In genomic region chr1:207803678-207804077, GRCh38 we compare ENCODE assay signal across 24 cellular contexts. TPM values are rescaled to one million over a fixed set of nuclear protein-coding genes. Genes with fewer than 3 reads are reported as not detected.
A peak's percentile ranks its signal among the peaks of the same experiment; 100 is the strongest.
DNase-seq lines count a peak whose midpoint lies in the region; ATAC-seq and TF ChIP-seq lines count a peak whose summit lies in the region.
"Had no signal": no experiment of that assay in that cellular context is flagged by ENCODE, and none has a peak within 500 bp of the region (broad histone marks: within the 10 kb centered on the region; RNA-seq: fewer than 3 reads in every experiment).

No MANE protein-coding gene starts in this region.

- H3K4me3 ChIP-seq in heart left ventricle (no peak overlapping the region), breast epithelium (no peak overlapping the region), lung (no peak overlapping the region), stomach smooth muscle (ENCODE audit: low read length in 2 of 2) (no peak overlapping the region)
- H3K4me3 ChIP-seq: GM23338, thyroid gland had no signal

- no peak for DNase-seq in heart left ventricle
- no peak for DNase-seq in left cardiac atrium
- no peak for DNase-seq in breast epithelium (ENCODE audit: low spot score in 2 of 2)
- DNase-seq in lung (ENCODE audit: low spot score), result peak; percentile 26
- DNase-seq in NCI-H1930 (lab: John Stamatoyannopoulos, UW), result no peak
- no peak for DNase-seq in NCI-H345 treated with DMSO at 0.1 percent for 48 hours (lab: John Stamatoyannopoulos, UW; ENCODE audit: unreplicated experiment)
- DNase-seq: C1 segment of cervical spinal cord; DND-41; effector CD4-positive, alpha-beta T cell; KBM-7; NCI-H1436 treated with DMSO at 0.1 percent for 48 hours; NCI-H2171 treated with DMSO at 0.1 percent for 48 hours; NCI-H526; occipital lobe; RPMI8226; SK-N-SH; stimulated activated CD4-positive, alpha-beta T cell treated with anti-CD3 and anti-CD28 coated beads, Interleukin-4, amount 100 ng/mL, for 1 hour; stimulated activated naive CD4-positive, alpha-beta T cell; T-helper 2 cell had no signal

- H3K27ac ChIP-seq in heart left ventricle (peak overlapping the region in 9 of 12 donors; percentile 33 to 98 (median 81)), breast epithelium (peak overlapping the region; percentile 2 to 15), lung (ENCODE audit: low read depth in 1 of 2, low read length in 1 of 2) (peak overlapping the region in 1 of 2 donors; percentile 72), stomach smooth muscle (ENCODE audit: low read length) (peak overlapping the region; percentile 37)
- H3K27ac ChIP-seq: epithelial cell of prostate had no signal

- TF ChIP-seq POLR2A in heart left ventricle (IDR thresholded peaks at IDR 0.05) (peak in 1 of 2 donors; percentile 27), breast epithelium (IDR thresholded peaks at IDR 0.05) (no peak)

- H3K9ac ChIP-seq in stomach smooth muscle (ENCODE audit: low read length in 2 of 2), result no peak overlapping the region
- H3K9ac ChIP-seq: SK-N-SH had no signal

- H3K9me3 ChIP-seq in heart left ventricle (no peaks in the 10 kb centered on the region), breast epithelium (no peaks in the 10 kb centered on the region), lung (ENCODE audit: control insufficient read depth in 2 of 2, insufficient read depth in 1 of 2, low read length in 1 of 2) (no peaks in the 10 kb centered on the region), stomach smooth muscle (ENCODE audit: control insufficient read depth in 2 of 2, low read length in 2 of 2) (no peaks in the 10 kb centered on the region)
- H3K9me3 ChIP-seq: SK-N-SH, thyroid gland had no signal

- peaks cover 18 to 71% (median 55%) of the 10 kb centered on the region in 12 donors for H3K4me1 ChIP-seq in heart left ventricle
- H3K4me1 ChIP-seq in breast epithelium, result peaks cover 0 to 7% of the 10 kb centered on the region in 2 donors
- peaks cover 23 to 43% of the 10 kb centered on the region in 2 donors for H3K4me1 ChIP-seq in lung (ENCODE audit: control insufficient read depth in 2 of 2, insufficient read depth in 2 of 2, low read length in 2 of 2)
- peaks cover 36% of the 10 kb centered on the region for H3K4me1 ChIP-seq in stomach smooth muscle (ENCODE audit: control insufficient read depth, insufficient read depth, low read length)

- H3K27me3 ChIP-seq in heart left ventricle (no peaks in the 10 kb centered on the region), breast epithelium (no peaks in the 10 kb centered on the region), lung (ENCODE audit: control insufficient read depth, insufficient read depth) (no peaks in the 10 kb centered on the region), stomach smooth muscle (ENCODE audit: control insufficient read depth in 1 of 2, insufficient read depth in 2 of 2, low read length in 2 of 2) (no peaks in the 10 kb centered on the region)
- H3K27me3 ChIP-seq: thyroid gland had no signal

- TF ChIP-seq CTCF in heart left ventricle (IDR thresholded peaks at IDR 0.05) (no peak), breast epithelium (IDR thresholded peaks at IDR 0.05) (no peak), lung (IDR thresholded peaks at IDR 0.05; ENCODE audit: control extremely low read depth, extremely low read depth) (no peak)

- WGBS in heart left ventricle, 4 donors, result 68 to 74% (median 73%) methylated on average over 9 of the region's 9 CpGs
- 74 to 81% methylated on average over 9 of the region's 9 CpGs for WGBS in lung, 2 donors

- ATAC-seq in heart left ventricle, result no peak
- no peak for ATAC-seq in left cardiac atrium
- ATAC-seq in lung (ENCODE audit: insufficient read depth, low FRiP score), result no peak
- no peak for ATAC-seq in HG02588 (IDR thresholded peaks at IDR 0.05; ENCODE audit: unreplicated experiment)

- intact Hi-C loops in heart left ventricle (cut with DNase I) (no loop called here), left cardiac atrium (cut with DNase I) (no loop called here), breast epithelium (cut with DNase I; ENCODE audit: low total_unique reads) (no loop called here)

- H3K36me3 ChIP-seq in heart left ventricle, result peaks cover 3 to 99% (median 91%) of the 10 kb centered on the region in 9 donors
- H3K36me3 ChIP-seq in breast epithelium, result peaks cover 7% of the 10 kb centered on the region
- peaks cover 18 to 39% of the 10 kb centered on the region in 2 donors for H3K36me3 ChIP-seq in lung (ENCODE audit: control insufficient read depth in 2 of 2, insufficient read depth in 2 of 2, low read length in 2 of 2)
- peaks cover 64 to 71% of the 10 kb centered on the region in 2 donors for H3K36me3 ChIP-seq in stomach smooth muscle (ENCODE audit: control insufficient read depth in 2 of 2, insufficient read depth in 2 of 2, low read length in 2 of 2)

RNA-seq across cellular contexts. Expression of gene CD46, which starts 51.8 kb away (rescaled TPM):
- total RNA-seq in heart left ventricle (100 to 1,000 TPM in 5 of 9 donors, 10 to 100 TPM in 4; 67.7 to 133 (median 101) TPM), left cardiac atrium (100 to 1,000 TPM; 108 to 110 TPM), breast epithelium (100 to 1,000 TPM; 203 to 283 (median 204) TPM), lung (100 to 1,000 TPM; 267 to 420 TPM)
- polyA plus RNA-seq in heart left ventricle (10 to 100 TPM; 40.6 to 68.0 TPM), lung (100 to 1,000 TPM; 157 to 162 TPM)
